ENCODE assay signal across 8 cellular contexts in genomic region chr1:10694633-10695627, GRCh38.
DNase-seq lines count a peak whose midpoint lies in the region; ATAC-seq and TF ChIP-seq lines count a peak whose summit lies in the region.

No MANE protein-coding gene starts in this region.

- peaks cover 16% of the 10 kb centered on the region for H3K27me3 Mint-ChIP-seq in endodermal cell (ENCODE audit: insufficient read depth)

- no peak overlapping the region for H3K27ac Mint-ChIP-seq in endodermal cell

- TF ChIP-seq CTCF in AG04450 (IDR thresholded peaks at IDR 0.05; ENCODE audit: low read depth, low read length) (no peak), endodermal cell (conservative IDR thresholded peaks at IDR 0.05) (no peak)

- H3K23ac ChIP-seq in mesendoderm (ENCODE audit: low read length) = no peak overlapping the region

- no peaks in the 10 kb centered on the region for H3K79me1 ChIP-seq in mesendoderm (ENCODE audit: low read length)

- DNase-seq in AG04450 (ENCODE audit: low read depth, low spot score) (no peak), HPDE6-E6E7 (ENCODE audit: extremely low spot score) (peak; percentile 87), NOMO-1 treated with dmso at 0.1 percent for 144 hours (lab: John Stamatoyannopoulos, UW; ENCODE audit: unreplicated experiment) (peak; percentile 81), endodermal cell (peak; percentile 93), mesendoderm (peak; percentile 91)
- peak; percentile 44 for DNase-seq in activated CD8-positive, alpha-beta memory T cell treated with anti-CD3 and anti-CD28 coated beads, Interleukin-2, amount 50 U/mL, for 24 hours (ENCODE audit: extremely low read depth)
- peak; percentile 53 for DNase-seq in stimulated activated CD8-positive, alpha-beta memory T cell treated with anti-CD3 and anti-CD28 coated beads, Interleukin-12 subunit alpha, Interleukin-12 subunit beta, amount 100 ng/mL, for 24 hours (ENCODE audit: extremely low read depth)

- H4K5ac ChIP-seq in mesendoderm (ENCODE audit: low read length) = no peak overlapping the region

- H2BK5ac ChIP-seq in mesendoderm (ENCODE audit: low read length) = no peak overlapping the region

- CTCF ChIA-PET in AG04450 (lab: Charles Lee) = interaction anchor here (0.6 kb wide), 1 partner anchor 1065 kb away, joined by 3 read pairs; no protein-coding TSS in a partner anchor

- POLR2A ChIA-PET in AG04450 (lab: Yijun Ruan, JAX) = no interaction called here

- H3K4me3 ChIP-seq in AG04450 (ENCODE audit: low read depth, low read length) (peak overlapping the region; percentile 41), endodermal cell (ENCODE audit: low read length) (peak overlapping the region; percentile 49), mesendoderm (ENCODE audit: low read length) (peak overlapping the region; percentile 35)

- H3K27me3 ChIP-seq in AG04450 (ENCODE audit: control insufficient read depth, insufficient read depth, low read length) (peaks cover 26% of the 10 kb centered on the region), endodermal cell (ENCODE audit: control insufficient read depth, insufficient read depth, low read length, poor library complexity, severe bottlenecking) (peaks cover 21% of the 10 kb centered on the region), mesendoderm (ENCODE audit: insufficient read depth, low read length, poor library complexity) (no peaks in the 10 kb centered on the region)

- H3K9me3 Mint-ChIP-seq in endodermal cell = no peaks in the 10 kb centered on the region

- peak overlapping the region; percentile 51 for H3K4me2 ChIP-seq in mesendoderm (ENCODE audit: low read length)

- H3K36me3 ChIP-seq in endodermal cell (ENCODE audit: control insufficient read depth, insufficient read depth, low read length) = no peaks in the 10 kb centered on the region
- no peaks in the 10 kb centered on the region for H3K36me3 ChIP-seq in mesendoderm (ENCODE audit: control insufficient read depth, insufficient read depth, low read length)

- 3 to 6% methylated on average over 18 to 121 of the region's 126 CpGs for WGBS in endodermal cell (ENCODE audit: insufficient coverage in 1 of 2, insufficient read length in 1 of 2), 2 experiments
- no CpG with 5 or more reads among the region's 126 CpGs for WGBS in mesendoderm (ENCODE audit: extremely low coverage, insufficient coverage, low lambda C conversion rate)

- H3K4me1 ChIP-seq in endodermal cell (ENCODE audit: control insufficient read depth, insufficient read depth, low read length) (no peaks in the 10 kb centered on the region), mesendoderm (ENCODE audit: control insufficient read depth, low read depth, low read length) (peaks cover 1% of the 10 kb centered on the region)

- H2AK5ac ChIP-seq in mesendoderm (ENCODE audit: low read length) = no peak overlapping the region

- no peak overlapping the region for H3K4ac ChIP-seq in mesendoderm (ENCODE audit: low read depth, low read length)

- H3K9ac ChIP-seq in endodermal cell (ENCODE audit: extremely low read depth, low read length, poor library complexity, severe bottlenecking) = no peak overlapping the region
- H3K9ac ChIP-seq in mesendoderm (ENCODE audit: low read length) = peak overlapping the region; percentile 59

- no peak overlapping the region for H2BK15ac ChIP-seq in mesendoderm (replicated peaks; ENCODE audit: low read depth)

- H3K9me3 ChIP-seq in AG04450 (ENCODE audit: control insufficient read depth, insufficient read depth, low read length) (no peaks in the 10 kb centered on the region; the same call in 1 of the 2 replicates), endodermal cell (ENCODE audit: control insufficient read depth, low read length) (no peaks in the 10 kb centered on the region)

- ATAC-seq in GM19023 (IDR thresholded peaks at IDR 0.05; ENCODE audit: unreplicated experiment) = peak; percentile 46

- H3K79me2 ChIP-seq in mesendoderm (ENCODE audit: control insufficient read depth, insufficient read depth, low read length) = no peaks in the 10 kb centered on the region

- no peaks in the 10 kb centered on the region for H3K36me3 Mint-ChIP-seq in endodermal cell (ENCODE audit: low read depth)

- no peak overlapping the region for H4K8ac ChIP-seq in mesendoderm (ENCODE audit: low read depth, low read length)

- peak overlapping the region; percentile 73 for H3K56ac ChIP-seq in mesendoderm (ENCODE audit: low read length)

- no peak overlapping the region for H3K27ac ChIP-seq in AG04450 (ENCODE audit: low read depth, low read length)
- peak overlapping the region; percentile 44 for H3K27ac ChIP-seq in endodermal cell (ENCODE audit: low read depth, low read length)
- H3K27ac ChIP-seq in mesendoderm (ENCODE audit: low read depth, low read length) = no peak overlapping the region

- no peak overlapping the region for H2BK120ac ChIP-seq in mesendoderm (ENCODE audit: low read depth, low read length)

- H3K4me3 Mint-ChIP-seq in endodermal cell = peak overlapping the region; percentile 66

- H3K4me1 Mint-ChIP-seq in endodermal cell = peaks cover 1% of the 10 kb centered on the region

- H3K18ac ChIP-seq in mesendoderm (ENCODE audit: low read length) = peak overlapping the region; percentile 13
